1 cellular context compared by ENCODE assay signal in the genomic region with DNA sequence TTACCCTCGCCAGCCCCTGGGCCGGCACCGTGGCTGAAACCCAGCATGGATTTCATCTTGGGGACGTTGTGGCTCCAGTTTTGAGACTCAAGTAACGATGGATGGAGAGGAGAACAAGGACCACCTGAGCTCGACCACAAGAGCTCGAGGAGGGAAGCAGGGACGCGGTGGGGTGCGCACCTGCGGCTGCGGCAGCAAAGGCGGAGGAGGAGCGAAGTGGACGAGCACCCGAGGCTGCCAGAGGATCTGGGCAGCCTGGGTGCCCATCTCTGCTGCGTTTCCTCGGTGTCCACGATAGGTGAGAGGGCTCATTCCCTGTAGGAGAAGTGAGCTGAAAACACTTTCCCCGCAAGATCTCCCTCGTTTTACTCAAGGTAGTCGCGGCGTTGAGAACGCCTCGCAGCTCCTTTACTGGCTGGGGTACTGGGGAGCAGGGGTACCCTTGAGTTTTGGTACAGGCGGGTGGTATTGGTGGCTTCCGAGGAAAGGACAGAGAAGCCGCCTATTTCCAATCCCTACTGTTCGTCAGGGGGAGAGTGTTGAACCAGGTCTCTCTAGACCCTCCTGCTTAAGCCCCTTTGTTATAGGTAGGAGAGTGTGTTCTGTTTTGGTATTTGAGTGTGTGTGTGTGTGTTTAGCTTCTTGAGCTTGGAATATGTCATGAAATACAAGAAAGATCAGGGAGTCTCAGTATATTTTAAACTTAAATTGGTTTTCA.
TF ChIP-seq lines count a peak whose summit lies in the region.

No MANE protein-coding gene starts in this region.

TF ChIP-seq in GM23338, 12 proteins besides CTCF, POLR2A, EP300 and RAD21:
- TF ChIP-seq JUNB (IDR thresholded peaks at IDR 0.05; ENCODE audit: unreplicated experiment) (no peak), NANOG (IDR thresholded peaks at IDR 0.05; ENCODE audit: borderline replicate concordance) (no peak), POLR2AphosphoS5 (IDR thresholded peaks at IDR 0.05; ENCODE audit: low read depth) (no peak), CREB1 (CRISPR knock-in tag; IDR thresholded peaks at IDR 0.05; ENCODE audit: low read depth) (no peak), REST (IDR thresholded peaks at IDR 0.05; ENCODE audit: unreplicated experiment) (no peak), ZNF331 (CRISPR knock-in tag; IDR thresholded peaks at IDR 0.05; ENCODE audit: low read depth) (no peak), ZNF114 (CRISPR knock-in tag; IDR thresholded peaks at IDR 0.05) (no peak), EZH2phosphoT487 (IDR thresholded peaks at IDR 0.05; ENCODE audit: unreplicated experiment) (peak; percentile 93), ZNF462 (CRISPR knock-in tag; IDR thresholded peaks at IDR 0.05) (no peak), EZH2 (IDR thresholded peaks at IDR 0.05; ENCODE audit: low read depth, unreplicated experiment) (peak; percentile 87), STAT1 (IDR thresholded peaks at IDR 0.05; ENCODE audit: unreplicated experiment) (no peak)
- TF ChIP-seq, protein P1, sequence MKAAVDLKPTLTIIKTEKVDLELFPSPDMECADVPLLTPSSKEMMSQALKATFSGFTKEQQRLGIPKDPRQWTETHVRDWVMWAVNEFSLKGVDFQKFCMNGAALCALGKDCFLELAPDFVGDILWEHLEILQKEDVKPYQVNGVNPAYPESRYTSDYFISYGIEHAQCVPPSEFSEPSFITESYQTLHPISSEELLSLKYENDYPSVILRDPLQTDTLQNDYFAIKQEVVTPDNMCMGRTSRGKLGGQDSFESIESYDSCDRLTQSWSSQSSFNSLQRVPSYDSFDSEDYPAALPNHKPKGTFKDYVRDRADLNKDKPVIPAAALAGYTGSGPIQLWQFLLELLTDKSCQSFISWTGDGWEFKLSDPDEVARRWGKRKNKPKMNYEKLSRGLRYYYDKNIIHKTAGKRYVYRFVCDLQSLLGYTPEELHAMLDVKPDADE (IDR thresholded peaks at IDR 0.05) = no peak
